In the genomic region with DNA sequence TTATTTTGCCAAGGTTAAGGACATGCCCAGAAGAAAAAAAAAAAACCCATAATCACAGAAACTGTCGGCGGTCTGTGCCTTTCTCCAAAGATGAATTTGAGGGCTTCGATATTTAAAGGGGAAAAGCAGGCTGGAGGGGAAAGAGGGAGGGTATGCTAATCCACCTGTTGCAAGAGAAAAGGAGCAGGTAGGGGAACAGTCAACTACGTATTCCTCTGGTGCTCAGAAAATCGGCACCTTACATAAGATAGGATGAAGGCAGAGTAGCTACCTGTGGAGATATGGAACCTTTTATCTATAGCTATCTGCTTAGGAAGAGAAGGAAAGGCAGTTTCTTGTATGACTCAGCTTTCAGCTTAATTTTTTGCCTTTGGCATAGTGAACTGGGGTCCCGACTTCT, we compare ENCODE assay signal across 19 cellular contexts.
"Had no signal": no experiment of that assay in that cellular context is flagged by ENCODE, and none has a peak within 500 bp of the region (broad histone marks: within the 10 kb centered on the region; RNA-seq: fewer than 3 reads in every experiment).

No MANE protein-coding gene starts in this region.

- H3K9me3 ChIP-seq: gastrocnemius medialis, testis had no signal

- H3K4me3 Mint-ChIP-seq: naive thymus-derived CD4-positive, alpha-beta T cell; nephron progenitor cell; stimulated activated naive B cell treated with anti-CD40 and anti-IgM and Interleukin-4, amounts not matched to agents 10 μg/mL and 1 μg/mL and 100 μg/mL, for 72 hours; stimulated activated naive CD8-positive, alpha-beta T cell treated with anti-CD3 and anti-CD28 coated beads, Interleukin-15, amount 100 ng/mL, for 72 hours had no signal

- H3K27ac ChIP-seq: coronary artery, dorsolateral prefrontal cortex, epithelial cell of prostate, esophagus muscularis mucosa, gastrocnemius medialis, neutrophil, testis, tibial nerve had no signal

- ATAC-seq: gastrocnemius medialis; naive thymus-derived CD4-positive, alpha-beta T cell; sciatic nerve; stimulated activated naive B cell treated with anti-CD40 and anti-IgM and Interleukin-4, amounts not matched to agents 10 μg/mL and 1 μg/mL and 100 μg/mL, for 72 hours; stimulated activated naive CD8-positive, alpha-beta T cell treated with anti-CD3 and anti-CD28 coated beads, Interleukin-15, amount 100 ng/mL, for 72 hours had no signal

- H3K4me3 ChIP-seq: coronary artery, dorsolateral prefrontal cortex, esophagus muscularis mucosa, gastrocnemius medialis, testis, tibial nerve had no signal

- FAIRE-seq: kidney had no signal

- DNase-seq: dorsolateral prefrontal cortex; effector memory CD4-positive, alpha-beta T cell; gastrocnemius medialis; kidney; left cardiac atrium; naive thymus-derived CD4-positive, alpha-beta T cell; nephron progenitor cell; posterior cingulate gyrus; stimulated activated CD4-positive, alpha-beta T cell treated with anti-CD3 and anti-CD28 coated beads, Interleukin-2, amount 100 ng/mL, for 24 hours; stimulated activated CD4-positive, alpha-beta T cell treated with anti-CD3 and anti-CD28 coated beads, Interleukin-4, amount 100 ng/mL, for 4 hours; stimulated activated naive B cell treated with anti-CD40 and anti-IgM and Interleukin-4, amounts not matched to agents 10 μg/mL and 1 μg/mL and 100 μg/mL, for 72 hours; stimulated activated naive CD8-positive, alpha-beta T cell treated with anti-CD3 and anti-CD28 coated beads, Interleukin-15, amount 100 ng/mL, for 72 hours; testis had no signal

- H3K27me3 ChIP-seq: dorsolateral prefrontal cortex, esophagus muscularis mucosa, gastrocnemius medialis, neutrophil, testis, tibial nerve had no signal

- H3K36me3 ChIP-seq: esophagus muscularis mucosa, gastrocnemius medialis, neutrophil, tibial nerve had no signal

- H3K27ac Mint-ChIP-seq: naive thymus-derived CD4-positive, alpha-beta T cell; nephron progenitor cell; stimulated activated naive B cell treated with anti-CD40 and anti-IgM and Interleukin-4, amounts not matched to agents 10 μg/mL and 1 μg/mL and 100 μg/mL, for 72 hours; stimulated activated naive CD8-positive, alpha-beta T cell treated with anti-CD3 and anti-CD28 coated beads, Interleukin-15, amount 100 ng/mL, for 72 hours had no signal

- H3K4me1 Mint-ChIP-seq: nephron progenitor cell; stimulated activated naive CD8-positive, alpha-beta T cell treated with anti-CD3 and anti-CD28 coated beads, Interleukin-15, amount 100 ng/mL, for 72 hours had no signal
